8 cellular contexts compared by ENCODE assay signal in genomic region chr11:118594984-118595383, GRCh38. TPM values are rescaled to one million over a fixed set of nuclear protein-coding genes. Genes with fewer than 3 reads are reported as not detected.
DNase-seq lines count a peak whose midpoint lies in the region; ATAC-seq, FAIRE-seq and TF ChIP-seq lines count a peak whose summit lies in the region.
"Not testable (repeated sequence)": the region's sequence is repeated elsewhere in the genome, so short reads cannot be mapped to it uniquely, and the experiment has no call there.

No MANE protein-coding gene starts in this region.

- H3K27me3 Mint-ChIP-seq in activated naive CD8-positive, alpha-beta T cell: not testable (repeated sequence)

- not testable (repeated sequence) for H3K4me3 Mint-ChIP-seq in activated naive CD8-positive, alpha-beta T cell

- H3K27ac ChIP-seq in RWPE2 (ENCODE audit: poor library complexity, severe bottlenecking): not testable (repeated sequence)

- H3K4me3 ChIP-seq in AG09309 (ENCODE audit: control insufficient read depth, low read depth, low read length); NB4 (ENCODE audit: low read depth, low read length); RWPE2 (ENCODE audit: severe bottlenecking); epithelial cell of esophagus (ENCODE audit: low read length); retinal pigment epithelial cell (ENCODE audit: low read length): not testable (repeated sequence)

- TF ChIP-seq POLR2A in GM12891 (IDR thresholded peaks at IDR 0.05; ENCODE audit: low read depth, low read length); NB4 (IDR thresholded peaks at IDR 0.05; ENCODE audit: extremely low read depth, insufficient read length): not testable (repeated sequence)

- H3K4me1 ChIP-seq in RWPE2 (ENCODE audit: insufficient read depth, poor library complexity, severe bottlenecking): not testable (repeated sequence)

- intact Hi-C loops in left colon (cut with DNase I, micrococcal nuclease): not testable (repeated sequence)

- H3K27me3 ChIP-seq in RWPE2 (ENCODE audit: insufficient read depth, poor library complexity, severe bottlenecking): not testable (repeated sequence)

- not testable (repeated sequence) for H3K9me3 ChIP-seq in RWPE2 (ENCODE audit: severe bottlenecking)

- FAIRE-seq in GM12891 (lab: Jason Lieb, UNC): peak; percentile 69

- not testable (repeated sequence) for H3K36me3 Mint-ChIP-seq in activated naive CD8-positive, alpha-beta T cell

- H3K4me1 Mint-ChIP-seq in activated naive CD8-positive, alpha-beta T cell (ENCODE audit: low read depth): peaks cover 17% of the 10 kb centered on the region

- DNase-seq in AG09309 (ENCODE audit: low read depth); GM12891 (ENCODE audit: insufficient read length, low spot score); RWPE2 (ENCODE audit: low spot score); left colon; retinal pigment epithelial cell (ENCODE audit: low read depth): not testable (repeated sequence)
- peak; percentile 73 for DNase-seq in NB4 (ENCODE audit: low read depth)
- peak; percentile 55 for DNase-seq in epithelial cell of esophagus (ENCODE audit: low read depth)

- H3K27ac Mint-ChIP-seq in activated naive CD8-positive, alpha-beta T cell: peak overlapping the region; percentile 73

- TF ChIP-seq CTCF in AG09309 (IDR thresholded peaks at IDR 0.05; ENCODE audit: control insufficient read depth, insufficient read depth, low read depth, low read length, missing control alignments): peak; percentile 37
- peak; percentile 44 for TF ChIP-seq CTCF in NB4 (IDR thresholded peaks at IDR 0.05; ENCODE audit: low read depth, low read length)
- peak; percentile 44 for TF ChIP-seq CTCF in RWPE2 (IDR thresholded peaks at IDR 0.05; ENCODE audit: poor library complexity, severe bottlenecking)
- TF ChIP-seq CTCF in epithelial cell of esophagus (IDR thresholded peaks at IDR 0.05; ENCODE audit: insufficient read depth, low read depth, low read length, missing control alignments): peak; percentile 47
- peak; percentile 50 for TF ChIP-seq CTCF in retinal pigment epithelial cell (conservative IDR thresholded peaks at IDR 0.05; ENCODE audit: low read depth, low read length)

- ATAC-seq in RWPE2 (ENCODE audit: low read depth): not testable (repeated sequence)
- ATAC-seq in left colon: peak; percentile 22

- H3K9me3 Mint-ChIP-seq in activated naive CD8-positive, alpha-beta T cell (ENCODE audit: low read depth): not testable (repeated sequence)

- peaks cover 99% of the 10 kb centered on the region for H3K36me3 ChIP-seq in RWPE2 (ENCODE audit: low read depth)

RNA-seq across cellular contexts. Expression of gene PHLDB1, which starts 12.4 kb away (rescaled TPM):
- 0.08 TPM for polyA plus RNA-seq in GM12891 (2012; ENCODE audit: low read depth, missing spikeins)
- total RNA-seq in left colon: 10 to 100 TPM; 70.3 to 74.1 TPM

RNA-seq across cellular contexts. Expression of gene ARCN1, which starts 22.8 kb away (rescaled TPM):
- polyA plus RNA-seq in GM12891 (2012; ENCODE audit: low read depth, missing spikeins): 71.6 TPM
- 100 to 1,000 TPM; 133 to 145 TPM for total RNA-seq in left colon

RNA-seq across cellular contexts. Expression of gene IFT46, which starts 29.3 kb away (rescaled TPM):
- 8.2 TPM for polyA plus RNA-seq in GM12891 (2012; ENCODE audit: low read depth, missing spikeins)
- 1 to 10 TPM; 6.4 to 10.0 TPM for total RNA-seq in left colon
